In genomic region chr6:132967871-132968270, GRCh38 we compare ENCODE assay signal across 8 cellular contexts.
"Had no signal": no experiment of that assay in that cellular context is flagged by ENCODE, and none has a peak within 500 bp of the region (broad histone marks: within the 10 kb centered on the region; RNA-seq: fewer than 3 reads in every experiment).

No MANE protein-coding gene starts in this region.

- H3K36me3 ChIP-seq: HAP-1 had no signal

- H3K27ac ChIP-seq: HL-60 had no signal

- DNase-seq: GOT3, H7, KBM-7 had no signal

- H3K4me3 ChIP-seq: HAP-1 had no signal

- H3K4me3 Mint-ChIP-seq: IgD-negative memory B cell had no signal

- H3K27ac Mint-ChIP-seq: IgD-negative memory B cell had no signal

- H3K9me3 Mint-ChIP-seq: IgD-negative memory B cell had no signal

- H3K4me1 Mint-ChIP-seq: IgD-negative memory B cell had no signal

- H3K36me3 Mint-ChIP-seq: IgD-negative memory B cell had no signal

- ATAC-seq: HCT116, HepG2 had no signal
